32 cellular contexts compared by ENCODE assay signal in the genomic region with DNA sequence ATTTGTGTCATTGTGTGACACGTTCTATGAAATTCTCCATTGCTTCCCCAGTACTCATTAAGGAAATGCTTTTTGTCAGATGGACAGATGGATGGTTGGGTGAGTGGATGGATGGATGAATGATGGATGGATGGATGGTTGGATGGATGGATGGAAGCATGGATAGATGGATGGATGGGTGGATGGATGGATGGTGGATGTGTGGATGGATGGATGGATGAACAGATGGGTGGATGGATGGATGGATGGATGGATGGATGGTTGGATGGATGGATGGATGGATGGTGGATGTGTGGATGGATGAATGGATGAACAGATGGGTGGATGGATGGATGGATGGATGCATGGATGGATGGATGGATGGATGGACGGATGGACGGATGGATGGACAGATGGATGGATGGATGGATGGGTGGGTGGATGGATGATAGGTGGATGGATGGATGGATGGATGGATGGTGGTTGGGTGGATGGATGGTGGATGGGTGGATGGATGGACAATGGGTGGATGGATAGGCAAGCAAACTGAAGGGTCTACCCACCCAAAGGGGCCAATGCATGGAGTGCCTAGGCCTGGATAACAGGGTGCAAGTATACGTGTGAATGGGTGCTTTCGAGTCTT. TPM values are rescaled to one million over a fixed set of nuclear protein-coding genes. Genes with fewer than 3 reads are reported as not detected.
"Had no signal": no experiment of that assay in that cellular context is flagged by ENCODE, and none has a peak within 500 bp of the region (broad histone marks: within the 10 kb centered on the region; RNA-seq: fewer than 3 reads in every experiment).

No MANE protein-coding gene starts in this region.

- H3K9me3 ChIP-seq: colonic mucosa, esophagus squamous epithelium, prostate gland, testis had no signal

- H3K9me3 Mint-ChIP-seq: natural killer cell treated with Interleukin-12 subunit alpha and Interleukin-12 subunit beta and Interleukin-15 and Interleukin-18, amount 100 ng/mL, for 72 hours; type B pancreatic cell had no signal

- DNase-seq: colonic mucosa; effector CD8-positive, alpha-beta T cell; erythroblast; esophagus squamous epithelium; foreskin melanocyte; glutamatergic neuron; hypothalamus; immature natural killer cell; islet precursor cell; naive B cell; stimulated activated CD4-positive, alpha-beta T cell treated with anti-CD3 and anti-CD28 coated beads, Interleukin-12 subunit alpha, Interleukin-12 subunit beta, amount 100 ng/mL, for 4 hours; stimulated activated CD4-positive, alpha-beta T cell treated with anti-CD3 and anti-CD28 coated beads, Interleukin-1b, Interleukin-23, amount 100 ng/mL, for 48 hours; stimulated activated CD4-positive, alpha-beta T cell treated with anti-CD3 and anti-CD28 coated beads, Interleukin-4, amount 100 ng/mL, for 1 hour; stimulated activated CD8-positive, alpha-beta memory T cell treated with anti-CD3 and anti-CD28 coated beads, Interleukin-4, amount 100 ng/mL, for 48 hours; stimulated activated naive CD4-positive, alpha-beta T cell; stomach; testis had no signal

- H3K4me3 Mint-ChIP-seq: dendritic cell treated with granulocyte-macrophage colony-stimulating factor and Interleukin-4, amounts not matched to agents 40 ng/mL and 50 ng/mL, for 4 days; immature natural killer cell; memory B cell; naive B cell; natural killer cell treated with Interleukin-12 subunit alpha and Interleukin-12 subunit beta and Interleukin-15 and Interleukin-18, amount 100 ng/mL, for 72 hours; neural crest cell; type B pancreatic cell had no signal

- H3K4me1 ChIP-seq: parathyroid adenoma, prostate gland, right atrium auricular region, testis, tibial artery had no signal

- H3K4me1 Mint-ChIP-seq: memory B cell had no signal

- H3K27ac ChIP-seq: colonic mucosa, esophagus squamous epithelium, parathyroid adenoma, prostate gland, right atrium auricular region, stomach, testis, tibial artery had no signal

- H3K79me2 ChIP-seq: parathyroid adenoma had no signal

- ATAC-seq: left lobe of liver; natural killer cell treated with Interleukin-12 subunit alpha and Interleukin-12 subunit beta and Interleukin-15 and Interleukin-18, amount 100 ng/mL, for 72 hours; sciatic nerve had no signal

- H2AFZ ChIP-seq: parathyroid adenoma had no signal

- H3K27ac Mint-ChIP-seq: dendritic cell treated with granulocyte-macrophage colony-stimulating factor and Interleukin-4, amounts not matched to agents 40 ng/mL and 50 ng/mL, for 4 days; immature natural killer cell; memory B cell; natural killer cell treated with Interleukin-12 subunit alpha and Interleukin-12 subunit beta and Interleukin-15 and Interleukin-18, amount 100 ng/mL, for 72 hours; type B pancreatic cell had no signal

- H3K4me2 ChIP-seq: smooth muscle cell had no signal

- H3K27me3 ChIP-seq: right atrium auricular region, testis had no signal

- H3K36me3 Mint-ChIP-seq: immature natural killer cell; memory B cell; natural killer cell treated with Interleukin-12 subunit alpha and Interleukin-12 subunit beta and Interleukin-15 and Interleukin-18, amount 100 ng/mL, for 72 hours; type B pancreatic cell had no signal

- H3K4me3 ChIP-seq: colonic mucosa, esophagus squamous epithelium, lung, prostate gland, right atrium auricular region, smooth muscle cell, stomach, testis, tibial artery had no signal

- H3K9ac ChIP-seq: parathyroid adenoma had no signal

- H3K36me3 ChIP-seq: colonic mucosa, esophagus squamous epithelium, prostate gland, right atrium auricular region, stomach, tibial artery had no signal

RNA-seq across cellular contexts. Expression of gene GFI1B, which starts 28.3 kb away (rescaled TPM):
- total RNA-seq: neural crest cell, osteoblast, sciatic nerve, smooth muscle cell, subcutaneous adipose tissue had no signal
- polyA plus RNA-seq: smooth muscle cell, stomach had no signal

RNA-seq across cellular contexts. Expression of gene CEL, which starts 54.9 kb away (rescaled TPM):
- total RNA-seq: osteoblast had no signal
- polyA plus RNA-seq: immature natural killer cell had no signal
